Comparison of ENCODE assay signal across 31 cellular contexts in genomic region chr9:23532282-23532681, GRCh38.
"Had no signal": no experiment of that assay in that cellular context is flagged by ENCODE, and none has a peak within 500 bp of the region (broad histone marks: within the 10 kb centered on the region; RNA-seq: fewer than 3 reads in every experiment).

No MANE protein-coding gene starts in this region.

- H3K36me3 ChIP-seq: adrenal gland, brain microvascular endothelial cell, breast epithelium had no signal

- H3K9me3 ChIP-seq: adrenal gland, body of pancreas, breast epithelium had no signal

- H3K4me3 ChIP-seq: adrenal gland, body of pancreas, breast epithelium had no signal

- DNase-seq: activated B cell treated with CpG ODN at 0.5 μM for 24 hours; activated CD4-positive, alpha-beta memory T cell treated with anti-CD3 and anti-CD28 coated beads for 36 hours; activated CD4-positive, alpha-beta T cell treated with anti-CD3 and anti-CD28 coated beads for 4 hours; activated CD4-positive, alpha-beta T cell treated with anti-CD3 and anti-CD28 coated beads, Interleukin-2, amount 10 ng/mL, durations not matched to agents 24 days and 14 days; activated CD4-positive, alpha-beta T cell treated with anti-CD3 and anti-CD28 coated beads, Interleukin-2, amount 50 U/mL, for 1 hour; activated CD4-positive, alpha-beta T cell treated with anti-CD3 and anti-CD28 coated beads, Interleukin-2, amount 50 U/mL, for 4 hours; activated CD4-positive, CD25-positive, alpha-beta regulatory T cell treated with anti-CD3 and anti-CD28 coated beads, Interleukin-2, amount 50 U/mL, for 72 hours; activated CD8-positive, alpha-beta memory T cell treated with anti-CD3 and anti-CD28 coated beads, Interleukin-2, amount 50 U/mL, for 4 hours; activated CD8-positive, alpha-beta T cell treated with anti-CD3 and anti-CD28 coated beads for 36 hours; activated effector memory CD4-positive, alpha-beta T cell treated with anti-CD3 and anti-CD28 coated beads, Interleukin-2, amount 50 U/mL, for 16 hours; activated gamma-delta T cell treated with Interleukin-2 at 50 U/mL for 16 hours; activated naive CD4-positive, alpha-beta T cell; activated naive CD4-positive, alpha-beta T cell treated with anti-CD3 and anti-CD28 coated beads for 36 hours; activated naive CD4-positive, alpha-beta T cell treated with anti-CD3 and anti-CD28 coated beads, Interleukin-2, amount 50 U/mL, for 16 hours; activated naive CD8-positive, alpha-beta T cell treated with anti-CD3 and anti-CD28 coated beads for 36 hours; activated T-cell treated with anti-CD3 and anti-CD28 coated beads for 4 hours; activated T-cell treated with anti-CD3 and anti-CD28 coated beads, Interleukin-2, amount 50 U/mL, for 1 hour; activated T-cell treated with anti-CD3 and anti-CD28 coated beads, Interleukin-2, amount 50 U/mL, for 4 hours; activated T-cell treated with anti-CD3 and anti-CD28 coated beads, Interleukin-2, amount 50 U/mL, for 72 hours; adrenal gland; amniotic stem cell; aorta; body of pancreas; brain microvascular endothelial cell; central memory CD4-positive, alpha-beta T cell; T-helper 2 cell; T-helper 9 cell had no signal

- H3K27me3 ChIP-seq: adrenal gland, body of pancreas, brain microvascular endothelial cell, breast epithelium had no signal

- ATAC-seq: activated CD8-positive, alpha-beta T cell treated with anti-CD3 and anti-CD28 coated beads for 36 hours; activated naive CD4-positive, alpha-beta T cell treated with anti-CD3 and anti-CD28 coated beads, Interleukin-2, amount 50 U/mL, for 72 hours; activated T-cell treated with anti-CD3 and anti-CD28 coated beads, Interleukin-2, amount 50 U/mL, for 4 hours; activated T-cell treated with anti-CD3 and anti-CD28 coated beads, Interleukin-2, amount 50 U/mL, for 72 hours; activated T-helper 17 cell treated with anti-CD3 and anti-CD28 coated beads, Interleukin-2, amount 50 U/mL, for 72 hours; body of pancreas had no signal

- H3K27ac ChIP-seq: adrenal gland, body of pancreas, brain microvascular endothelial cell, breast epithelium, VCaP had no signal

- H3K4me1 ChIP-seq: adrenal gland, body of pancreas, breast epithelium had no signal
